27 cellular contexts compared by ENCODE assay signal in genomic region chr12:19836456-19836855, GRCh38.
"Had no signal": no experiment of that assay in that cellular context is flagged by ENCODE, and none has a peak within 500 bp of the region (broad histone marks: within the 10 kb centered on the region; RNA-seq: fewer than 3 reads in every experiment).

No MANE protein-coding gene starts in this region.

- H3K36me3 ChIP-seq: colonic mucosa, esophagus muscularis mucosa, esophagus squamous epithelium, gastrocnemius medialis, gastroesophageal sphincter, heart left ventricle had no signal

- DNase-seq: colonic mucosa; cortex of kidney; dermis blood vessel endothelial cell; dorsolateral prefrontal cortex; effector CD4-positive, alpha-beta T cell; effector CD8-positive, alpha-beta T cell; effector memory CD4-positive, alpha-beta T cell; effector memory CD8-positive, alpha-beta T cell; endodermal cell; erythroblast; esophagus squamous epithelium; foreskin fibroblast; foreskin keratinocyte; foreskin melanocyte; gastrocnemius medialis; glutamatergic neuron; head of caudate nucleus; heart left ventricle had no signal

- H3K27ac ChIP-seq: colonic mucosa, dorsolateral prefrontal cortex, epithelial cell of prostate, esophagus muscularis mucosa, esophagus squamous epithelium, foreskin keratinocyte, gastrocnemius medialis, gastroesophageal sphincter, heart left ventricle had no signal

- ATAC-seq: effector memory CD8-positive, alpha-beta T cell; esophagus mucosa; foreskin keratinocyte; gastrocnemius medialis; gastroesophageal sphincter had no signal

- FAIRE-seq: colon, endometrium, endothelial cell of umbilical vein, frontal cortex had no signal

- H3K9me3 ChIP-seq: colonic mucosa, esophagus muscularis mucosa, esophagus squamous epithelium, gastrocnemius medialis, gastroesophageal sphincter had no signal

- H3K4me3 ChIP-seq: colonic mucosa, coronary artery, dorsolateral prefrontal cortex, esophagus muscularis mucosa, esophagus squamous epithelium, gastrocnemius medialis, gastroesophageal sphincter, heart left ventricle had no signal

- H3K4me1 ChIP-seq: colonic mucosa, foreskin keratinocyte, gastrocnemius medialis had no signal

- H3K27me3 ChIP-seq: colonic mucosa, dorsolateral prefrontal cortex, esophagus muscularis mucosa, esophagus squamous epithelium, foreskin keratinocyte, gastrocnemius medialis, gastroesophageal sphincter, heart left ventricle had no signal
